Comparison of ENCODE assay signal across 1 cellular context in the genomic region with DNA sequence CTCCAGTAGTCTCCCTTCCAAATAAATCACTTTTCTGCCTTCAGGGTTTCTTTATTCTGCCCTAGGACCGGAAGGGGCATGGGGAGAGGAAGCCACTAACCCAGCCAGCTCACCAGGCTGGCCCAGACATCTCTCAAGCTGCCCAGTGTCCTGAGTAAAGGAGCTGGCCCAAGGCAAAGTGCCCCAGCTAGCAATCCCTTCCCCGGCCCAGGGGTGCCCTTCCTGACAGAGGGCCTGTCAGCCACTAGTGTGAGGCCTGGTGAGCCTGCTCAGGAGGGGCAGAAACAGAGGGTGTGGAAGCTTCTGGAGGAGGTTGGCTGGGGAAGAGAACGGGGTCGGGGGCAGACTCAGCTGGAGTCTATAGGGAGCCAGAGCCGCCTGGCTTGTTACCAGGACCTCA.
TF ChIP-seq lines count a peak whose summit lies in the region.

No MANE protein-coding gene starts in this region.

TF ChIP-seq in GM12878, 131 proteins besides CTCF, POLR2A, EP300 and RAD21:
- TF ChIP-seq, protein P1, sequence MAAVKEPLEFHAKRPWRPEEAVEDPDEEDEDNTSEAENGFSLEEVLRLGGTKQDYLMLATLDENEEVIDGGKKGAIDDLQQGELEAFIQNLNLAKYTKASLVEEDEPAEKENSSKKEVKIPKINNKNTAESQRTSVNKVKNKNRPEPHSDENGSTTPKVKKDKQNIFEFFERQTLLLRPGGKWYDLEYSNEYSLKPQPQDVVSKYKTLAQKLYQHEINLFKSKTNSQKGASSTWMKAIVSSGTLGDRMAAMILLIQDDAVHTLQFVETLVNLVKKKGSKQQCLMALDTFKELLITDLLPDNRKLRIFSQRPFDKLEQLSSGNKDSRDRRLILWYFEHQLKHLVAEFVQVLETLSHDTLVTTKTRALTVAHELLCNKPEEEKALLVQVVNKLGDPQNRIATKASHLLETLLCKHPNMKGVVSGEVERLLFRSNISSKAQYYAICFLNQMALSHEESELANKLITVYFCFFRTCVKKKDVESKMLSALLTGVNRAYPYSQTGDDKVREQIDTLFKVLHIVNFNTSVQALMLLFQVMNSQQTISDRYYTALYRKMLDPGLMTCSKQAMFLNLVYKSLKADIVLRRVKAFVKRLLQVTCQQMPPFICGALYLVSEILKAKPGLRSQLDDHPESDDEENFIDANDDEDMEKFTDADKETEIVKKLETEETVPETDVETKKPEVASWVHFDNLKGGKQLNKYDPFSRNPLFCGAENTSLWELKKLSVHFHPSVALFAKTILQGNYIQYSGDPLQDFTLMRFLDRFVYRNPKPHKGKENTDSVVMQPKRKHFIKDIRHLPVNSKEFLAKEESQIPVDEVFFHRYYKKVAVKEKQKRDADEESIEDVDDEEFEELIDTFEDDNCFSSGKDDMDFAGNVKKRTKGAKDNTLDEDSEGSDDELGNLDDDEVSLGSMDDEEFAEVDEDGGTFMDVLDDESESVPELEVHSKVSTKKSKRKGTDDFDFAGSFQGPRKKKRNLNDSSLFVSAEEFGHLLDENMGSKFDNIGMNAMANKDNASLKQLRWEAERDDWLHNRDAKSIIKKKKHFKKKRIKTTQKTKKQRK (IDR thresholded peaks at IDR 0.05; ENCODE audit: low read depth, low read length), result no peak
- no peak for TF ChIP-seq ATF7 (IDR thresholded peaks at IDR 0.05; ENCODE audit: low read depth)
- TF ChIP-seq TCF3 (IDR thresholded peaks at IDR 0.05; ENCODE audit: borderline replicate concordance, insufficient read depth, low read depth, low read length), result no peak
- no peak for TF ChIP-seq KAT2A (conservative IDR thresholded peaks at IDR 0.05; ENCODE audit: control insufficient read depth, low read depth, low read length)
- TF ChIP-seq, protein P2, sequence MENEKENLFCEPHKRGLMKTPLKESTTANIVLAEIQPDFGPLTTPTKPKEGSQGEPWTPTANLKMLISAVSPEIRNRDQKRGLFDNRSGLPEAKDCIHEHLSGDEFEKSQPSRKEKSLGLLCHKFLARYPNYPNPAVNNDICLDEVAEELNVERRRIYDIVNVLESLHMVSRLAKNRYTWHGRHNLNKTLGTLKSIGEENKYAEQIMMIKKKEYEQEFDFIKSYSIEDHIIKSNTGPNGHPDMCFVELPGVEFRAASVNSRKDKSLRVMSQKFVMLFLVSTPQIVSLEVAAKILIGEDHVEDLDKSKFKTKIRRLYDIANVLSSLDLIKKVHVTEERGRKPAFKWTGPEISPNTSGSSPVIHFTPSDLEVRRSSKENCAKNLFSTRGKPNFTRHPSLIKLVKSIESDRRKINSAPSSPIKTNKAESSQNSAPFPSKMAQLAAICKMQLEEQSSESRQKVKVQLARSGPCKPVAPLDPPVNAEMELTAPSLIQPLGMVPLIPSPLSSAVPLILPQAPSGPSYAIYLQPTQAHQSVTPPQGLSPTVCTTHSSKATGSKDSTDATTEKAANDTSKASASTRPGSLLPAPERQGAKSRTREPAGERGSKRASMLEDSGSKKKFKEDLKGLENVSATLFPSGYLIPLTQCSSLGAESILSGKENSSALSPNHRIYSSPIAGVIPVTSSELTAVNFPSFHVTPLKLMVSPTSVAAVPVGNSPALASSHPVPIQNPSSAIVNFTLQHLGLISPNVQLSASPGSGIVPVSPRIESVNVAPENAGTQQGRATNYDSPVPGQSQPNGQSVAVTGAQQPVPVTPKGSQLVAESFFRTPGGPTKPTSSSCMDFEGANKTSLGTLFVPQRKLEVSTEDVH (IDR thresholded peaks at IDR 0.05; ENCODE audit: low read depth, partially characterized antibody), result no peak
- TF ChIP-seq CREM (IDR thresholded peaks at IDR 0.05; ENCODE audit: low read depth), result no peak
- no peak for TF ChIP-seq ASH2L (IDR thresholded peaks at IDR 0.05; ENCODE audit: borderline replicate concordance, low read depth)
- TF ChIP-seq, protein P3, sequence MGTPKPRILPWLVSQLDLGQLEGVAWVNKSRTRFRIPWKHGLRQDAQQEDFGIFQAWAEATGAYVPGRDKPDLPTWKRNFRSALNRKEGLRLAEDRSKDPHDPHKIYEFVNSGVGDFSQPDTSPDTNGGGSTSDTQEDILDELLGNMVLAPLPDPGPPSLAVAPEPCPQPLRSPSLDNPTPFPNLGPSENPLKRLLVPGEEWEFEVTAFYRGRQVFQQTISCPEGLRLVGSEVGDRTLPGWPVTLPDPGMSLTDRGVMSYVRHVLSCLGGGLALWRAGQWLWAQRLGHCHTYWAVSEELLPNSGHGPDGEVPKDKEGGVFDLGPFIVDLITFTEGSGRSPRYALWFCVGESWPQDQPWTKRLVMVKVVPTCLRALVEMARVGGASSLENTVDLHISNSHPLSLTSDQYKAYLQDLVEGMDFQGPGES (IDR thresholded peaks at IDR 0.05), result no peak
- no peak for TF ChIP-seq BHLHE40 (IDR thresholded peaks at IDR 0.05; ENCODE audit: borderline replicate concordance in 1 of 2, low read depth in 2 of 2, low read length in 1 of 2)
- no peak for TF ChIP-seq MEF2B (IDR thresholded peaks at IDR 0.05; ENCODE audit: partially characterized antibody, poor library complexity, severe bottlenecking)
- no peak for TF ChIP-seq FOXK2 (IDR thresholded peaks at IDR 0.05)
- TF ChIP-seq POU2F2 (IDR thresholded peaks at IDR 0.05; ENCODE audit: borderline replicate concordance, low read depth, low read length), result no peak
- TF ChIP-seq, protein P4, sequence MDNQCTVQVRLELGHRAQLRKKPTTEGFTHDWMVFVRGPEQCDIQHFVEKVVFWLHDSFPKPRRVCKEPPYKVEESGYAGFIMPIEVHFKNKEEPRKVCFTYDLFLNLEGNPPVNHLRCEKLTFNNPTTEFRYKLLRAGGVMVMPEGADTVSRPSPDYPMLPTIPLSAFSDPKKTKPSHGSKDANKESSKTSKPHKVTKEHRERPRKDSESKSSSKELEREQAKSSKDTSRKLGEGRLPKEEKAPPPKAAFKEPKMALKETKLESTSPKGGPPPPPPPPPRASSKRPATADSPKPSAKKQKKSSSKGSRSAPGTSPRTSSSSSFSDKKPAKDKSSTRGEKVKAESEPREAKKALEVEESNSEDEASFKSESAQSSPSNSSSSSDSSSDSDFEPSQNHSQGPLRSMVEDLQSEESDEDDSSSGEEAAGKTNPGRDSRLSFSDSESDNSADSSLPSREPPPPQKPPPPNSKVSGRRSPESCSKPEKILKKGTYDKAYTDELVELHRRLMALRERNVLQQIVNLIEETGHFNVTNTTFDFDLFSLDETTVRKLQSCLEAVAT (IDR thresholded peaks at IDR 0.05), result no peak
